1 cellular context compared by ENCODE assay signal in the genomic region with DNA sequence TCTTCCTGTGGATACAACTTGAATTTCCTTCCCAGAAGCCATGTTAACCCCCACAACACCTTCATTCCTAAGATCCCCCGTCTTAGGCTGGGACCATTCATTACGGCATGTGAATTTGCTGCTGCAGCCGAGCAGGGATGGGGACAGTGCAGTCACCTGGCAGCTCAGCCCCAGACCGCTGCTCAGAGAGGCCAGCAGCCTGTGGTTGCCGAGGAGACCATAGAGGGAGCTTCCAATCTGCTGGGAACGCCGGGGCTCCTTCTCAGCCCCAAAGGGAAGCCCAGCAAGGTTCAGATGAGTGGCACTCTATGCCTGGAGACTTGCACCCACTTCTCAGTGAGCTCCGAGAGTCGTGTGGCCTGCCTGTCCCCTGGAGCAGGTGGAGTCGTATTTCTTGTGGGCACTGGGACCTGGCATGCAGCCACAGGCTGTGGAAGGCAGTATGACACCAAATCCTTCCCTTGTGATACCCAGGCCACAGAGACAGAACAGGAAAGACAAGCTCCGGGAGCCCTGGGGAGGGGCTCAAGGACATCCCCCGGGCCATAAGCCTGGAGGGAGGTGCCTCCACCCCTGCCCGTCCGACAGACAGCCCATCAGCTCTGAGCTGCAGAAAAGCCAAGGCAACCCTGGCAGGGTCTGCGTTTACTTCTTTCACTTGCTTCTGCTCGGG.
TF ChIP-seq lines count a peak whose summit lies in the region.

No MANE protein-coding gene starts in this region.

TF ChIP-seq in GM23338, 12 proteins besides CTCF, POLR2A, EP300 and RAD21 (continued from another document):
- TF ChIP-seq, protein P1, sequence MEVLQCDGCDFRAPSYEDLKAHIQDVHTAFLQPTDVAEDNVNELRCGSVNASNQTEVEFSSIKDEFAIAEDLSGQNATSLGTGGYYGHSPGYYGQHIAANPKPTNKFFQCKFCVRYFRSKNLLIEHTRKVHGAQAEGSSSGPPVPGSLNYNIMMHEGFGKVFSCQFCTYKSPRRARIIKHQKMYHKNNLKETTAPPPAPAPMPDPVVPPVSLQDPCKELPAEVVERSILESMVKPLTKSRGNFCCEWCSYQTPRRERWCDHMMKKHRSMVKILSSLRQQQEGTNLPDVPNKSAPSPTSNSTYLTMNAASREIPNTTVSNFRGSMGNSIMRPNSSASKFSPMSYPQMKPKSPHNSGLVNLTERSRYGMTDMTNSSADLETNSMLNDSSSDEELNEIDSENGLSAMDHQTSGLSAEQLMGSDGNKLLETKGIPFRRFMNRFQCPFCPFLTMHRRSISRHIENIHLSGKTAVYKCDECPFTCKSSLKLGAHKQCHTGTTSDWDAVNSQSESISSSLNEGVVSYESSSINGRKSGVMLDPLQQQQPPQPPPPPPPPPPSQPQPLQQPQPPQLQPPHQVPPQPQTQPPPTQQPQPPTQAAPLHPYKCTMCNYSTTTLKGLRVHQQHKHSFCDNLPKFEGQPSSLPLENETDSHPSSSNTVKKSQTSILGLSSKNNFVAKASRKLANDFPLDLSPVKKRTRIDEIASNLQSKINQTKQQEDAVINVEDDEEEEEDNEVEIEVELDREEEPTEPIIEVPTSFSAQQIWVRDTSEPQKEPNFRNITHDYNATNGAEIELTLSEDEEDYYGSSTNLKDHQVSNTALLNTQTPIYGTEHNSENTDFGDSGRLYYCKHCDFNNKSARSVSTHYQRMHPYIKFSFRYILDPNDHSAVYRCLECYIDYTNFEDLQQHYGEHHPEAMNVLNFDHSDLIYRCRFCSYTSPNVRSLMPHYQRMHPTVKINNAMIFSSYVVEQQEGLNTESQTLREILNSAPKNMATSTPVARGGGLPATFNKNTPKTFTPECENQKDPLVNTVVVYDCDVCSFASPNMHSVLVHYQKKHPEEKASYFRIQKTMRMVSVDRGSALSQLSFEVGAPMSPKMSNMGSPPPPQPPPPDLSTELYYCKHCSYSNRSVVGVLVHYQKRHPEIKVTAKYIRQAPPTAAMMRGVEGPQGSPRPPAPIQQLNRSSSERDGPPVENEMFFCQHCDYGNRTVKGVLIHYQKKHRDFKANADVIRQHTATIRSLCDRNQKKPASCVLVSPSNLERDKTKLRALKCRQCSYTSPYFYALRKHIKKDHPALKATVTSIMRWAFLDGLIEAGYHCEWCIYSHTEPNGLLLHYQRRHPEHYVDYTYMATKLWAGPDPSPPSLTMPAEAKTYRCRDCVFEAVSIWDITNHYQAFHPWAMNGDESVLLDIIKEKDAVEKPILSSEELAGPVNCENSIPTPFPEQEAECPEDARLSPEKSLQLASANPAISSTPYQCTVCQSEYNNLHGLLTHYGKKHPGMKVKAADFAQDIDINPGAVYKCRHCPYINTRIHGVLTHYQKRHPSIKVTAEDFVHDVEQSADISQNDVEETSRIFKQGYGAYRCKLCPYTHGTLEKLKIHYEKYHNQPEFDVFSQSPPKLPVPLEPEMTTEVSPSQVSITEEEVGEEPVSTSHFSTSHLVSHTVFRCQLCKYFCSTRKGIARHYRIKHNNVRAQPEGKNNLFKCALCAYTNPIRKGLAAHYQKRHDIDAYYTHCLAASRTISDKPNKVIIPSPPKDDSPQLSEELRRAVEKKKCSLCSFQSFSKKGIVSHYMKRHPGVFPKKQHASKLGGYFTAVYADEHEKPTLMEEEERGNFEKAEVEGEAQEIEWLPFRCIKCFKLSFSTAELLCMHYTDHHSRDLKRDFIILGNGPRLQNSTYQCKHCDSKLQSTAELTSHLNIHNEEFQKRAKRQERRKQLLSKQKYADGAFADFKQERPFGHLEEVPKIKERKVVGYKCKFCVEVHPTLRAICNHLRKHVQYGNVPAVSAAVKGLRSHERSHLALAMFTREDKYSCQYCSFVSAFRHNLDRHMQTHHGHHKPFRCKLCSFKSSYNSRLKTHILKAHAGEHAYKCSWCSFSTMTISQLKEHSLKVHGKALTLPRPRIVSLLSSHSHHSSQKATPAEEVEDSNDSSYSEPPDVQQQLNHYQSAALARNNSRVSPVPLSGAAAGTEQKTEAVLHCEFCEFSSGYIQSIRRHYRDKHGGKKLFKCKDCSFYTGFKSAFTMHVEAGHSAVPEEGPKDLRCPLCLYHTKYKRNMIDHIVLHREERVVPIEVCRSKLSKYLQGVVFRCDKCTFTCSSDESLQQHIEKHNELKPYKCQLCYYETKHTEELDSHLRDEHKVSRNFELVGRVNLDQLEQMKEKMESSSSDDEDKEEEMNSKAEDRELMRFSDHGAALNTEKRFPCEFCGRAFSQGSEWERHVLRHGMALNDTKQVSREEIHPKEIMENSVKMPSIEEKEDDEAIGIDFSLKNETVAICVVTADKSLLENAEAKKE (CRISPR knock-in tag; IDR thresholded peaks at IDR 0.05) = no peak
- TF ChIP-seq ZNF331 (CRISPR knock-in tag; IDR thresholded peaks at IDR 0.05; ENCODE audit: low read depth) (no peak), NANOG (IDR thresholded peaks at IDR 0.05; ENCODE audit: borderline replicate concordance) (no peak), JUNB (IDR thresholded peaks at IDR 0.05; ENCODE audit: unreplicated experiment) (no peak), CREB1 (CRISPR knock-in tag; IDR thresholded peaks at IDR 0.05; ENCODE audit: low read depth) (no peak), EZH2 (IDR thresholded peaks at IDR 0.05; ENCODE audit: low read depth, unreplicated experiment) (no peak), POLR2AphosphoS5 (IDR thresholded peaks at IDR 0.05; ENCODE audit: low read depth) (no peak), ZNF114 (CRISPR knock-in tag; IDR thresholded peaks at IDR 0.05) (no peak)
- TF ChIP-seq, protein P2, sequence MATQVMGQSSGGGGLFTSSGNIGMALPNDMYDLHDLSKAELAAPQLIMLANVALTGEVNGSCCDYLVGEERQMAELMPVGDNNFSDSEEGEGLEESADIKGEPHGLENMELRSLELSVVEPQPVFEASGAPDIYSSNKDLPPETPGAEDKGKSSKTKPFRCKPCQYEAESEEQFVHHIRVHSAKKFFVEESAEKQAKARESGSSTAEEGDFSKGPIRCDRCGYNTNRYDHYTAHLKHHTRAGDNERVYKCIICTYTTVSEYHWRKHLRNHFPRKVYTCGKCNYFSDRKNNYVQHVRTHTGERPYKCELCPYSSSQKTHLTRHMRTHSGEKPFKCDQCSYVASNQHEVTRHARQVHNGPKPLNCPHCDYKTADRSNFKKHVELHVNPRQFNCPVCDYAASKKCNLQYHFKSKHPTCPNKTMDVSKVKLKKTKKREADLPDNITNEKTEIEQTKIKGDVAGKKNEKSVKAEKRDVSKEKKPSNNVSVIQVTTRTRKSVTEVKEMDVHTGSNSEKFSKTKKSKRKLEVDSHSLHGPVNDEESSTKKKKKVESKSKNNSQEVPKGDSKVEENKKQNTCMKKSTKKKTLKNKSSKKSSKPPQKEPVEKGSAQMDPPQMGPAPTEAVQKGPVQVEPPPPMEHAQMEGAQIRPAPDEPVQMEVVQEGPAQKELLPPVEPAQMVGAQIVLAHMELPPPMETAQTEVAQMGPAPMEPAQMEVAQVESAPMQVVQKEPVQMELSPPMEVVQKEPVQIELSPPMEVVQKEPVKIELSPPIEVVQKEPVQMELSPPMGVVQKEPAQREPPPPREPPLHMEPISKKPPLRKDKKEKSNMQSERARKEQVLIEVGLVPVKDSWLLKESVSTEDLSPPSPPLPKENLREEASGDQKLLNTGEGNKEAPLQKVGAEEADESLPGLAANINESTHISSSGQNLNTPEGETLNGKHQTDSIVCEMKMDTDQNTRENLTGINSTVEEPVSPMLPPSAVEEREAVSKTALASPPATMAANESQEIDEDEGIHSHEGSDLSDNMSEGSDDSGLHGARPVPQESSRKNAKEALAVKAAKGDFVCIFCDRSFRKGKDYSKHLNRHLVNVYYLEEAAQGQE (IDR thresholded peaks at IDR 0.05; ENCODE audit: unreplicated experiment) = no peak
